1 cellular context compared by ENCODE assay signal in genomic region chr5:172091956-172092732, GRCh38.
TF ChIP-seq lines count a peak whose summit lies in the region.

No MANE protein-coding gene starts in this region.

TF ChIP-seq in K562, 482 proteins besides CTCF, POLR2A, EP300 and RAD21 (continued from another document):
- no peak for TF ChIP-seq MBD1 (CRISPR knock-in tag; IDR thresholded peaks at IDR 0.05)
